4 cellular contexts compared by ENCODE assay signal in genomic region chr1:54095543-54096286, GRCh38.
TF ChIP-seq lines count a peak whose summit lies in the region.

No MANE protein-coding gene starts in this region.

TF ChIP-seq in SK-N-SH, 30 proteins besides CTCF, POLR2A, EP300 and RAD21:
- peak; percentile 66; the same call in 1 of the 2 replicates for TF ChIP-seq MXI1 (IDR thresholded peaks at IDR 0.05; ENCODE audit: low read depth, low read length)
- no peak for TF ChIP-seq CHD2 (IDR thresholded peaks at IDR 0.05; ENCODE audit: low read length, partially characterized antibody)

TF ChIP-seq in SK-N-SH treated with all-trans-retinoic acid at 6 μM for 48 hours, 23 proteins besides CTCF, POLR2A, EP300 and RAD21 (continues in another document):
- TF ChIP-seq OSR1 (CRISPR knock-in tag; IDR thresholded peaks at IDR 0.05) (no peak), ZNF70 (CRISPR knock-in tag; IDR thresholded peaks at IDR 0.05) (no peak), ZC3H10 (CRISPR knock-in tag; IDR thresholded peaks at IDR 0.05) (no peak), PATZ1 (CRISPR knock-in tag; IDR thresholded peaks at IDR 0.05; ENCODE audit: borderline replicate concordance) (no peak), SNAI2 (CRISPR knock-in tag; IDR thresholded peaks at IDR 0.05) (no peak), TSHZ2 (CRISPR knock-in tag; IDR thresholded peaks at IDR 0.05) (no peak), PPARA (CRISPR knock-in tag; IDR thresholded peaks at IDR 0.05; ENCODE audit: borderline replicate concordance) (no peak), RARB (CRISPR knock-in tag; IDR thresholded peaks at IDR 0.05) (no peak), CSRNP3 (CRISPR knock-in tag; IDR thresholded peaks at IDR 0.05) (no peak), ZFP30 (CRISPR knock-in tag; IDR thresholded peaks at IDR 0.05) (no peak), GLIS3 (CRISPR knock-in tag; IDR thresholded peaks at IDR 0.05) (no peak)

TF ChIP-seq in HepG2, 621 proteins besides CTCF, POLR2A, EP300 and RAD21:
- peak; percentile 60; the same call in 1 of the 2 replicates for TF ChIP-seq HOMEZ (CRISPR knock-in tag; IDR thresholded peaks at IDR 0.05; ENCODE audit: low read depth)
- TF ChIP-seq HNF4A (CRISPR knock-in tag; IDR thresholded peaks at IDR 0.05) = peak; percentile 70
- TF ChIP-seq ZNF577 (CRISPR knock-in tag; IDR thresholded peaks at IDR 0.05; ENCODE audit: borderline replicate concordance, low read depth) = no peak
- TF ChIP-seq SRSF9 (IDR thresholded peaks at IDR 0.05; ENCODE audit: borderline replicate concordance, insufficient read depth, low read depth, low read length, poor library complexity, severe bottlenecking) = no peak
- TF ChIP-seq ZMYM4 (CRISPR knock-in tag; IDR thresholded peaks at IDR 0.05) = 0 out of 2 replicates have a peak, but pooled peaks have one; percentile 33
- TF ChIP-seq ZNF280D (CRISPR knock-in tag; IDR thresholded peaks at IDR 0.05) = 0 out of 2 replicates have a peak, but pooled peaks have one; percentile 5
- TF ChIP-seq ZNF138 (CRISPR knock-in tag; IDR thresholded peaks at IDR 0.05; ENCODE audit: low read depth) = no peak
- TF ChIP-seq ZNF317 (CRISPR knock-in tag; IDR thresholded peaks at IDR 0.05) = no peak
- TF ChIP-seq ZKSCAN1 (IDR thresholded peaks at IDR 0.05; ENCODE audit: low read length) = no peak
- peak; percentile 34; the same call in 1 of the 2 replicates for TF ChIP-seq NR2C2 (CRISPR knock-in tag; IDR thresholded peaks at IDR 0.05; ENCODE audit: borderline replicate concordance)
- TF ChIP-seq SRSF4 (IDR thresholded peaks at IDR 0.05; ENCODE audit: low read depth, low read length, poor library complexity, severe bottlenecking) = no peak
- TF ChIP-seq PAF1 (CRISPR knock-in tag; IDR thresholded peaks at IDR 0.05) = no peak
- TF ChIP-seq GABPB1 (CRISPR knock-in tag; IDR thresholded peaks at IDR 0.05) = no peak
- TF ChIP-seq ZNF275 (CRISPR knock-in tag; IDR thresholded peaks at IDR 0.05; ENCODE audit: borderline replicate concordance) = no peak
- TF ChIP-seq HNF4G (IDR thresholded peaks at IDR 0.05; ENCODE audit: borderline replicate concordance, low read depth, low read length) = 0 out of 2 replicates have a peak, but pooled peaks have one; percentile 29
- TF ChIP-seq HNF4G (CRISPR knock-in tag; IDR thresholded peaks at IDR 0.05; ENCODE audit: borderline replicate concordance, low read depth) = no peak
- TF ChIP-seq SALL1 (CRISPR knock-in tag; IDR thresholded peaks at IDR 0.05) = peak; percentile 41; the same call in 1 of the 2 replicates
- TF ChIP-seq KDM2A (CRISPR knock-in tag; IDR thresholded peaks at IDR 0.05; ENCODE audit: borderline replicate concordance, low read depth) = no peak

TF ChIP-seq in HEK293T, 16 proteins besides CTCF, POLR2A, EP300 and RAD21:
- no peak for TF ChIP-seq ARNT (IDR thresholded peaks at IDR 0.05)
- no peak for TF ChIP-seq SP1 (IDR thresholded peaks at IDR 0.05)
- no peak for TF ChIP-seq PKNOX1 (IDR thresholded peaks at IDR 0.05)
- TF ChIP-seq ELF4 (IDR thresholded peaks at IDR 0.05) = no peak
- TF ChIP-seq NFRKB (IDR thresholded peaks at IDR 0.05) = no peak
- no peak for TF ChIP-seq LEF1 (IDR thresholded peaks at IDR 0.05; ENCODE audit: borderline replicate concordance)
- no peak for TF ChIP-seq BHLHE40 (IDR thresholded peaks at IDR 0.05; ENCODE audit: borderline replicate concordance)
- TF ChIP-seq FOXM1 (IDR thresholded peaks at IDR 0.05; ENCODE audit: borderline replicate concordance) = no peak
- TF ChIP-seq ZNF384 (IDR thresholded peaks at IDR 0.05) = no peak
- no peak for TF ChIP-seq HDGF (IDR thresholded peaks at IDR 0.05; ENCODE audit: borderline replicate concordance)
- TF ChIP-seq SUZ12 (IDR thresholded peaks at IDR 0.05) = no peak
- no peak for TF ChIP-seq TARDBP (IDR thresholded peaks at IDR 0.05)
